8 cellular contexts compared by ENCODE assay signal in the genomic region with DNA sequence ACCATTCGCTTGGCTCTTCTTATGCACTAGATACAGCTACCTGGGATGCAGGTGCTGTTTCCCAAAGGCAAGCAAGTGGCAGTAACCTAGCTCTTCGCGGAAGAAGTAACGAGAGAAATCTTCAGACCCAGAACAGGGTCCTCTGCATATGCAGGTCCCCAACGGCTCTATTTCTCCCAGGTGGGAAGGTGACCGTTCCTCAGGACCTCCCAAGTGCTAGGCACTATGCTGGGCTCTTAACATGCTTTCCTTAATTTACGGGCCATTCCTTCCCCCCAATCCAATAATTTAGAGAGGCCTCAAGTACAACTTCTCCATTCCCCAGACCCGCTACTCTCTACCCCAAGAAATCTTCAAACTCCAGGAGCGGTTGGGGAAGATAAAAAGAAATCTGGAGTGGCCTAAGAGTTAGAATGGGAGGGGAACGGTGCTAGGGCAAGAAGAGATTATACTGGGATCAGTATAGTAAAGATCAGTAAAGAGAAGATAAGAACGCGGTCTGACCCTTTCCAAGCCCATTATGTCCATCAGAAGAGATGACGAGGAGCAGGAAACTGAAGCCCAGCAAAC. TPM values are rescaled to one million over a fixed set of nuclear protein-coding genes. Genes with fewer than 3 reads are reported as not detected.
DNase-seq lines count a peak whose midpoint lies in the region; ATAC-seq and TF ChIP-seq lines count a peak whose summit lies in the region.

No MANE protein-coding gene starts in this region.

- H3K4me3 ChIP-seq in heart left ventricle, result peak overlapping the region; percentile 63 to 97 (median 88)
- H3K4me3 ChIP-seq in astrocyte of the cerebellum (ENCODE audit: low read depth, low read length), result peak overlapping the region; percentile 66
- peak overlapping the region; percentile 99 for H3K4me3 ChIP-seq in lung
- peak overlapping the region; percentile 96 for H3K4me3 ChIP-seq in urinary bladder (ENCODE audit: low read depth, low read length)

- ATAC-seq in heart left ventricle (no peak), left ventricle myocardium superior (no peak), lung (ENCODE audit: insufficient read depth, low FRiP score) (no peak)

- TF ChIP-seq CTCF in heart left ventricle (IDR thresholded peaks at IDR 0.05) (no peak), astrocyte of the cerebellum (IDR thresholded peaks at IDR 0.05; ENCODE audit: low read depth, low read length, missing control alignments) (no peak), lung (IDR thresholded peaks at IDR 0.05; ENCODE audit: control extremely low read depth, extremely low read depth) (no peak)

- H3K9me3 ChIP-seq in heart left ventricle (no peaks in the 10 kb centered on the region), lung (ENCODE audit: control insufficient read depth in 2 of 2, insufficient read depth in 1 of 2, low read length in 1 of 2) (no peaks in the 10 kb centered on the region)

- DNase-seq in heart left ventricle (no peak), left ventricle myocardium superior (no peak), astrocyte of the cerebellum (ENCODE audit: low read depth) (no peak), lung (ENCODE audit: low spot score) (no peak), dermis blood vessel endothelial cell (no peak), mesenteric fat pad (ENCODE audit: low spot score) (no peak)
- DNase-seq in activated effector memory CD4-positive, alpha-beta T cell treated with Interleukin-2 at 50 U/mL for 16 hours, result no peak

- in situ Hi-C loops in astrocyte of the cerebellum (cut with HindIII; ENCODE audit: low sequenced_read_pairs), result no loop called here

- H3K36me3 ChIP-seq in heart left ventricle (peaks cover 0 to 30% (median 13%) of the 10 kb centered on the region in 9 donors), lung (ENCODE audit: control insufficient read depth in 2 of 2, insufficient read depth in 2 of 2, low read length in 2 of 2) (no peaks in the 10 kb centered on the region), urinary bladder (ENCODE audit: insufficient read depth) (no peaks in the 10 kb centered on the region)

- H3K4me1 ChIP-seq in heart left ventricle (peaks cover 3 to 41% (median 34%) of the 10 kb centered on the region in 12 donors), lung (ENCODE audit: control insufficient read depth in 2 of 2, insufficient read depth in 2 of 2, low read length in 2 of 2) (peaks cover 3 to 18% of the 10 kb centered on the region in 2 donors), urinary bladder (ENCODE audit: insufficient read depth) (no peaks in the 10 kb centered on the region)

- TF ChIP-seq POLR2A in heart left ventricle (IDR thresholded peaks at IDR 0.05), result no peak

- intact Hi-C loops in heart left ventricle (cut with DNase I) (loop anchor here in 2 of 10 donors (5.0 kb wide), 2 partner anchors 177 to 643 kb away; partner anchors contain the start of genes COA7 (in 1 of the 2) and NRDC (in 1 of the 2)), left ventricle myocardium superior (cut with micrococcal nuclease) (no loop called here)

- WGBS in heart left ventricle, 4 donors, result 4 to 5% (median 5%) methylated on average over 13 of the region's 13 CpGs
- 4% methylated on average over 13 of the region's 13 CpGs for WGBS in lung, 2 donors
- 3% methylated on average over 13 of the region's 13 CpGs for WGBS in urinary bladder

- H3K27ac ChIP-seq in heart left ventricle (peak overlapping the region in 11 of 12 donors; percentile 71 to 97 (median 92)), lung (ENCODE audit: low read depth in 1 of 2, low read length in 1 of 2) (peak overlapping the region; percentile 67 to 84), urinary bladder (ENCODE audit: low read depth) (no peak overlapping the region)

- H3K27me3 ChIP-seq in heart left ventricle (no peaks in the 10 kb centered on the region), lung (ENCODE audit: control insufficient read depth, insufficient read depth) (no peaks in the 10 kb centered on the region)

RNA-seq across cellular contexts. Expression of gene TXNDC12, which starts 0.4 kb away (rescaled TPM):
- 10 to 100 TPM; 19.9 to 42.9 (median 26.2) TPM for total RNA-seq in heart left ventricle
- polyA plus RNA-seq in heart left ventricle, result 10 to 100 TPM in 1 of 2 donors, 1 to 10 TPM in 1; 7.7 to 33.5 TPM
- 18.5 TPM for total RNA-seq in left ventricle myocardium superior
- total RNA-seq in lung, result 10 to 100 TPM; 15.8 to 51.9 TPM
- polyA plus RNA-seq in lung, result 10 to 100 TPM; 16.0 to 43.7 TPM
- 20.5 TPM for total RNA-seq in urinary bladder
- polyA plus RNA-seq in urinary bladder, result 24.9 TPM
- 23.0 and 37.8 TPM in 2 replicates for total RNA-seq in dermis blood vessel endothelial cell
- total RNA-seq in mesenteric fat pad, result 36.4 TPM

RNA-seq across cellular contexts. Expression of gene BTF3L4, which starts 1.5 kb away (rescaled TPM):
- total RNA-seq in heart left ventricle, result 10 to 100 TPM; 28.9 to 44.2 (median 33.1) TPM
- 10 to 100 TPM; 25.4 to 48.2 TPM for polyA plus RNA-seq in heart left ventricle
- 30.8 TPM for total RNA-seq in left ventricle myocardium superior
- 10 to 100 TPM; 40.1 to 40.7 TPM for total RNA-seq in lung
- polyA plus RNA-seq in lung, result 10 to 100 TPM; 41.5 to 47.7 TPM
- total RNA-seq in urinary bladder, result 68.6 TPM
- polyA plus RNA-seq in urinary bladder, result 42.4 TPM
- 30.7 and 43.9 TPM in 2 replicates for total RNA-seq in dermis blood vessel endothelial cell
- 42.1 TPM for total RNA-seq in mesenteric fat pad

RNA-seq across cellular contexts. Expression of gene KTI12, which starts 21.0 kb away (rescaled TPM):
- 1 to 10 TPM; 2.4 to 7.1 (median 4.2) TPM for total RNA-seq in heart left ventricle
- polyA plus RNA-seq in heart left ventricle, result 10 to 100 TPM in 1 of 2 donors, 1 to 10 TPM in 1; 2.8 to 10.3 TPM
- total RNA-seq in left ventricle myocardium superior, result 3.2 TPM
- 1 to 10 TPM; 4.8 to 8.5 TPM for total RNA-seq in lung
- 10 to 100 TPM in 1 of 2 donors, 1 to 10 TPM in 1; 6.5 to 11.3 TPM for polyA plus RNA-seq in lung
- total RNA-seq in urinary bladder, result 4.9 TPM
- polyA plus RNA-seq in urinary bladder, result 11.1 TPM
- 12.8 and 14.1 TPM in 2 replicates for total RNA-seq in dermis blood vessel endothelial cell
- total RNA-seq in mesenteric fat pad, result 9.7 TPM
